ENCODE assay signal across 7 cellular contexts in genomic region chr1:153490272-153491051, GRCh38. TPM values are rescaled to one million over a fixed set of nuclear protein-coding genes. Genes with fewer than 3 reads are reported as not detected.
DNase-seq lines count a peak whose midpoint lies in the region; ATAC-seq, FAIRE-seq and TF ChIP-seq lines count a peak whose summit lies in the region.

No MANE protein-coding gene starts in this region.

- H3K79me2 ChIP-seq in H1 (ENCODE audit: control insufficient read depth in 1 of 2, insufficient read depth in 2 of 2, low read length in 2 of 2) = no peaks in the 10 kb centered on the region

- no peak overlapping the region for H4K5ac ChIP-seq in H1 (ENCODE audit: insufficient read length, low read depth, low read length)

- H3K14ac ChIP-seq in H1 (ENCODE audit: insufficient read length) = no peak overlapping the region

- H3K27ac ChIP-seq in HL-60 (replicated peaks) (no peak overlapping the region), H1 (ENCODE audit: low read depth, low read length) (no peak overlapping the region)

- CTCF ChIA-PET in H1 (lab: Charles Lee; ENCODE audit: partially characterized antibody) = interaction anchor here (0.9 to 21.4 kb wide), 4 partner anchors 21 to 138 kb away, joined by 3 to 360 read pairs (median 3); partner anchors contain the start of genes PGLYRP4 and S100A9

- H3K79me1 ChIP-seq in H1 (ENCODE audit: low read depth, low read length) = no peaks in the 10 kb centered on the region

- H2AFZ ChIP-seq in H1 (ENCODE audit: low read length) = peak overlapping the region; percentile 16; the same call in 1 of the 2 replicates

- peaks cover 0 to 4% (median 2%) of the 10 kb centered on the region in 4 experiments; a peak in 2 of 7 replicates for H3K4me1 ChIP-seq in H1 (replicated peaks in 1 of 4; ENCODE audit: control insufficient read depth in 3 of 4, insufficient read depth in 4 of 4, low read length in 3 of 4)

- no peak overlapping the region for H2BK20ac ChIP-seq in H1 (ENCODE audit: low read length)

- no peaks in the 10 kb centered on the region for H3K23me2 ChIP-seq in H1 (ENCODE audit: low read depth, low read length)

- POLR2A ChIA-PET in H1 (lab: Charles Lee; ENCODE audit: partially characterized antibody) = no interaction called here

- H2BK120ac ChIP-seq in H1 (replicated peaks; ENCODE audit: low read depth, low read length) = no peak overlapping the region

- H2BK12ac ChIP-seq in H1 (ENCODE audit: low read depth, low read length) = no peak overlapping the region

- no peak overlapping the region for H3K23ac ChIP-seq in H1 (ENCODE audit: insufficient read length)

- H3K4me2 ChIP-seq in H1 (ENCODE audit: insufficient read depth in 1 of 2, low read depth in 2 of 2, low read length in 2 of 2) = no peak overlapping the region

- peak overlapping the region; percentile 32 for H3K4ac ChIP-seq in H1 (replicated peaks; ENCODE audit: insufficient read length, low read depth, low read length)

- no peak overlapping the region for H3K4me3 ChIP-seq in HL-60 (replicated peaks; ENCODE audit: insufficient read depth, low read length)
- H3K4me3 ChIP-seq in H1 (ENCODE audit: extremely low read depth in 1 of 4, insufficient read depth in 2 of 4, low read depth in 3 of 4, low read length in 4 of 4) = no peak overlapping the region

- WGBS in H1 (ENCODE audit: extremely low coverage in 1 of 2, insufficient coverage in 1 of 2, insufficient read length in 1 of 2, insufficient replicate concordance in 2 of 2, low coverage in 1 of 2, low lambda C conversion rate in 2 of 2, missing lambda C conversion rate in 1 of 2), 2 experiments = 79% methylated on average over 12 of the region's 12 CpGs; no CpG with 5 or more reads in 1 of the 2 experiments

- H3K9me3 ChIP-seq in H1 (ENCODE audit: insufficient read depth in 2 of 2, low read depth in 1 of 2, low read length in 1 of 2) = no peaks in the 10 kb centered on the region

- FAIRE-seq in H1 (lab: Jason Lieb, UNC) = no peak

- no peak overlapping the region for H3K9ac ChIP-seq in H1 (replicated peaks in 1 of 4; ENCODE audit: extremely low read depth in 1 of 4, low read depth in 3 of 4, low read length in 3 of 4)

- H2BK5ac ChIP-seq in H1 (ENCODE audit: low read depth, low read length) = no peak overlapping the region

- no peak for TF ChIP-seq EP300 in H1 (IDR thresholded peaks at IDR 0.05; ENCODE audit: borderline replicate concordance in 1 of 2, low read depth in 2 of 2, low read length in 2 of 2)

- H2AK5ac ChIP-seq in H1 (ENCODE audit: low read depth, low read length) = no peak overlapping the region

- no peak overlapping the region for H3K56ac ChIP-seq in H1 (replicated peaks; ENCODE audit: insufficient read length, low read depth, low read length)

- ATAC-seq in omental fat pad (ENCODE audit: low FRiP score) = peak; percentile 90
- ATAC-seq in HG03521 (IDR thresholded peaks at IDR 0.05; ENCODE audit: unreplicated experiment) = no peak

- no peak for TF ChIP-seq CTCF in HL-60 (IDR thresholded peaks at IDR 0.05; ENCODE audit: insufficient read depth, low read length)
- TF ChIP-seq CTCF in H1 (IDR thresholded peaks at IDR 0.05; ENCODE audit: control extremely low read depth in 1 of 3, insufficient read depth in 1 of 3, low read depth in 1 of 3, low read length in 3 of 3) = no peak
- no peak for TF ChIP-seq CTCF in omental fat pad (IDR thresholded peaks at IDR 0.05)

- TF ChIP-seq RAD21 in H1 (IDR thresholded peaks at IDR 0.05 in 1 of 2, conservative IDR thresholded peaks at IDR 0.05 in 1 of 2; ENCODE audit: low read depth in 2 of 2, low read length in 2 of 2) = no peak

- H4K20me1 ChIP-seq in H1 (replicated peaks in 1 of 2; ENCODE audit: control insufficient read depth in 1 of 2, insufficient read depth in 2 of 2, low read length in 2 of 2) = no peaks in the 10 kb centered on the region

- no peak for TF ChIP-seq POLR2A in H1 (IDR thresholded peaks at IDR 0.05; ENCODE audit: control extremely low read depth in 1 of 2, low read depth in 2 of 2, low read length in 2 of 2)

- no peaks in the 10 kb centered on the region for H3K36me3 ChIP-seq in H1 (ENCODE audit: control insufficient read depth in 2 of 4, insufficient read depth in 4 of 4, low read length in 3 of 4)

- peak; percentile 50 to 76 for DNase-seq in HL-60 (ENCODE audit: low read depth in 1 of 2, low spot score in 1 of 2)
- peak; percentile 99 for DNase-seq in NCI-H82 (lab: John Stamatoyannopoulos, UW)
- DNase-seq in H1 (ENCODE audit: low read depth in 1 of 2, low spot score in 2 of 2) = no peak
- peak; percentile 59 for DNase-seq in omental fat pad (ENCODE audit: low spot score)
- no peak for DNase-seq in NCI-H1048 (lab: John Stamatoyannopoulos, UW)
- no peak for DNase-seq in activated T-cell treated with anti-CD3 and anti-CD28 coated beads, Interleukin-2, amount 50 U/mL, for 1 hour

- H4K91ac ChIP-seq in H1 (replicated peaks; ENCODE audit: insufficient read length, low read length) = no peak overlapping the region

- H3K27me3 ChIP-seq in HL-60 (ENCODE audit: insufficient read depth, poor library complexity, severe bottlenecking) (peaks cover 4% of the 10 kb centered on the region), H1 (replicated peaks in 1 of 4; ENCODE audit: control insufficient read depth in 3 of 4, extremely low read depth in 1 of 4, insufficient read depth in 3 of 4, low read length in 3 of 4) (no peaks in the 10 kb centered on the region; a peak in 1 of 7 replicates)

- no peak overlapping the region for H2BK15ac ChIP-seq in H1 (ENCODE audit: low read length)

- no peak overlapping the region; the same call in 1 of the 2 replicates for H4K8ac ChIP-seq in H1 (ENCODE audit: extremely low read depth, insufficient read depth, low read length)

- H3K18ac ChIP-seq in H1 (ENCODE audit: extremely low read depth, low read length) = no peak overlapping the region; the same call in 1 of the 2 replicates

TF ChIP-seq in H1, 55 proteins besides CTCF, POLR2A, EP300 and RAD21 (continues in another document):
- TF ChIP-seq SP2 (IDR thresholded peaks at IDR 0.05; ENCODE audit: low read length) (no peak), POU5F1 (IDR thresholded peaks at IDR 0.05; ENCODE audit: low read depth, low read length) (no peak), CHD2 (IDR thresholded peaks at IDR 0.05; ENCODE audit: low read length) (no peak)

RNA-seq across cellular contexts. Expression of gene S100A7, which starts 30.0 kb away (rescaled TPM):
- not detected in 2 replicates for total RNA-seq in H1 (2021; fragmentation: NEBNext Ultra II Directional; extraction: Animal tissue kit (Norgen Biotek cat#: 25700))
- polyA plus RNA-seq in H1 (2011; rRNA removed) = not detected in 2 replicates
- polyA plus RNA-seq in H1 (2011; cell fraction: cytosol; rRNA removed) = not detected
- not detected for polyA plus RNA-seq in H1 (2011; cell fraction: nucleus; rRNA removed)
- polyA plus RNA-seq in H1 (2012, experiment 1 of 2) = not detected in 4 replicates
- polyA plus RNA-seq in H1 (2012, experiment 2 of 2) = not detected
- not detected for polyA plus RNA-seq in H1 (2013, experiment 1 of 2)
- polyA plus RNA-seq in H1 (2013, experiment 2 of 2) = not detected
- not detected in 2 replicates for polyA minus RNA-seq in H1 (2011; rRNA and poly(A)+ RNA removed)
- polyA minus RNA-seq in H1 (2011; cell fraction: cytosol; rRNA and poly(A)+ RNA removed) = not detected
- polyA minus RNA-seq in H1 (2011; cell fraction: nucleus; rRNA and poly(A)+ RNA removed) = not detected
- not detected for total RNA-seq in omental fat pad

RNA-seq across cellular contexts. Expression of gene S100A6, which starts 45.3 kb away (rescaled TPM):
- total RNA-seq in H1 (2021; fragmentation: NEBNext Ultra II Directional; extraction: Animal tissue kit (Norgen Biotek cat#: 25700)) = 11.1 and 11.5 TPM in 2 replicates
- polyA plus RNA-seq in H1 (2011; rRNA removed) = 45.8 and 63.0 TPM in 2 replicates
- 41.4 TPM for polyA plus RNA-seq in H1 (2011; cell fraction: cytosol; rRNA removed)
- polyA plus RNA-seq in H1 (2011; cell fraction: nucleus; rRNA removed) = 29.9 TPM
- polyA plus RNA-seq in H1 (2012, experiment 1 of 2) = 38.9 to 50.1 TPM (median 45.3 TPM) in 4 replicates
- 57.1 TPM for polyA plus RNA-seq in H1 (2012, experiment 2 of 2)
- 12.2 TPM for polyA plus RNA-seq in H1 (2013, experiment 1 of 2)
- polyA plus RNA-seq in H1 (2013, experiment 2 of 2) = 12.1 TPM
- polyA minus RNA-seq in H1 (2011; rRNA and poly(A)+ RNA removed) = 7.9 and 10.3 TPM in 2 replicates
- 29.6 TPM for polyA minus RNA-seq in H1 (2011; cell fraction: cytosol; rRNA and poly(A)+ RNA removed)
- 15.6 TPM for polyA minus RNA-seq in H1 (2011; cell fraction: nucleus; rRNA and poly(A)+ RNA removed)
- 100 to 1,000 TPM; 315 to 566 (median 427) TPM for total RNA-seq in omental fat pad

RNA-seq across cellular contexts. Expression of gene S100A5, which starts 50.3 kb away (rescaled TPM):
- total RNA-seq in H1 (2021; fragmentation: NEBNext Ultra II Directional; extraction: Animal tissue kit (Norgen Biotek cat#: 25700)) = not detected in 2 replicates
- not detected in 2 replicates for polyA plus RNA-seq in H1 (2011; rRNA removed)
- not detected for polyA plus RNA-seq in H1 (2011; cell fraction: cytosol; rRNA removed)
- not detected for polyA plus RNA-seq in H1 (2011; cell fraction: nucleus; rRNA removed)
- polyA plus RNA-seq in H1 (2012, experiment 1 of 2) = not detected in 4 replicates
- not detected for polyA plus RNA-seq in H1 (2012, experiment 2 of 2)
- 0.08 TPM for polyA plus RNA-seq in H1 (2013, experiment 1 of 2)
- not detected for polyA plus RNA-seq in H1 (2013, experiment 2 of 2)
- 0.69 TPM in 1 of 2 replicates, not detected in the other for polyA minus RNA-seq in H1 (2011; rRNA and poly(A)+ RNA removed)
- not detected for polyA minus RNA-seq in H1 (2011; cell fraction: cytosol; rRNA and poly(A)+ RNA removed)
- polyA minus RNA-seq in H1 (2011; cell fraction: nucleus; rRNA and poly(A)+ RNA removed) = not detected
- total RNA-seq in omental fat pad = not detected

RNA-seq across cellular contexts. Expression of gene S100A4, which starts 55.1 kb away (rescaled TPM):
- total RNA-seq in H1 (2021; fragmentation: NEBNext Ultra II Directional; extraction: Animal tissue kit (Norgen Biotek cat#: 25700)) = 36.3 and 39.6 TPM in 2 replicates
- 43.3 and 85.4 TPM in 2 replicates for polyA plus RNA-seq in H1 (2011; rRNA removed)
- polyA plus RNA-seq in H1 (2011; cell fraction: cytosol; rRNA removed) = 48.1 TPM
- polyA plus RNA-seq in H1 (2011; cell fraction: nucleus; rRNA removed) = 16.4 TPM
- polyA plus RNA-seq in H1 (2012, experiment 1 of 2) = 45.5 to 53.5 TPM (median 49.9 TPM) in 4 replicates
- polyA plus RNA-seq in H1 (2012, experiment 2 of 2) = 137 TPM
- polyA plus RNA-seq in H1 (2013, experiment 1 of 2) = 70.2 TPM
- polyA plus RNA-seq in H1 (2013, experiment 2 of 2) = 68.2 TPM
- polyA minus RNA-seq in H1 (2011; rRNA and poly(A)+ RNA removed) = 13.4 and 13.9 TPM in 2 replicates
- polyA minus RNA-seq in H1 (2011; cell fraction: cytosol; rRNA and poly(A)+ RNA removed) = 9.5 TPM
- polyA minus RNA-seq in H1 (2011; cell fraction: nucleus; rRNA and poly(A)+ RNA removed) = 11.6 TPM
- 100 to 1,000 TPM; 323 to 723 (median 337) TPM for total RNA-seq in omental fat pad

RNA-seq across cellular contexts. Expression of gene S100A3, which starts 58.6 kb away (rescaled TPM):
- 0.47 TPM in 1 of 2 replicates, not detected in the other for total RNA-seq in H1 (2021; fragmentation: NEBNext Ultra II Directional; extraction: Animal tissue kit (Norgen Biotek cat#: 25700))
- 0.26 and 0.77 TPM in 2 replicates for polyA plus RNA-seq in H1 (2011; rRNA removed)
- 1.1 TPM for polyA plus RNA-seq in H1 (2011; cell fraction: cytosol; rRNA removed)
- polyA plus RNA-seq in H1 (2011; cell fraction: nucleus; rRNA removed) = 0.43 TPM
- polyA plus RNA-seq in H1 (2012, experiment 1 of 2) = not detected in 4 replicates
- not detected for polyA plus RNA-seq in H1 (2012, experiment 2 of 2)
- 0.14 TPM for polyA plus RNA-seq in H1 (2013, experiment 1 of 2)
- polyA plus RNA-seq in H1 (2013, experiment 2 of 2) = 0.24 TPM
- not detected in 2 replicates for polyA minus RNA-seq in H1 (2011; rRNA and poly(A)+ RNA removed)
- not detected for polyA minus RNA-seq in H1 (2011; cell fraction: cytosol; rRNA and poly(A)+ RNA removed)
- not detected for polyA minus RNA-seq in H1 (2011; cell fraction: nucleus; rRNA and poly(A)+ RNA removed)
- 1 to 10 TPM in 3 of 4 donors, not detected in 1; 1.7 to 3.2 (median 2.7) TPM for total RNA-seq in omental fat pad

Comparison
In these comparisons a context has a peak if more than half of its experiments do, and no peak if none do; other contexts are left out.
1. DNase-seq: peak in HL-60 (2 of 2), NCI-H82 (single experiment) and omental fat pad (single experiment); none in H1 (0 of 2), NCI-H1048 (single experiment) and activated T-cell treated with anti-CD3 and anti-CD28 coated beads, Interleukin-2, amount 50 U/mL, for 1 hour (single experiment).
2. RNA of gene S100A6, which starts 45.3 kb away (total RNA-seq): 315 to 566 TPM in omental fat pad; 11.1 to 11.5 TPM in H1; every median in the first group is over 10 times any median in the second.